ENCODE assay signal across 9 cellular contexts in genomic region chr15:80342148-80342547, GRCh38.
"Had no signal": no experiment of that assay in that cellular context is flagged by ENCODE, and none has a peak within 500 bp of the region (broad histone marks: within the 10 kb centered on the region; RNA-seq: fewer than 3 reads in every experiment).

No MANE protein-coding gene starts in this region.

- H3K9ac ChIP-seq: GM23248 had no signal

- H3K36me3 ChIP-seq: HAP-1 had no signal

- H3K9me3 ChIP-seq: HAP-1 had no signal

- H3K4me1 ChIP-seq: HAP-1 had no signal

- H3K4me3 Mint-ChIP-seq: GM23338, H9, HFFc6 had no signal

- H3K4me3 ChIP-seq: GM23248, GM23338, HAP-1 had no signal

- H3K9me3 Mint-ChIP-seq: GM23338, H9, HFFc6 had no signal

- H3K4me2 ChIP-seq: GM23338 had no signal

- ATAC-seq: GM23338, HCT116 had no signal

- H3K27ac Mint-ChIP-seq: GM23338, H9, HFFc6 had no signal

- H3K27ac ChIP-seq: GM23248 had no signal

- DNase-seq: GM23248, GOT3, H7, H9, HCEC 1CT, HFFc6 had no signal

- H2AFZ ChIP-seq: GM23248, GM23338 had no signal
